Comparison of ENCODE assay signal across 1 cellular context in genomic region chr1:19894218-19894617, GRCh38.
TF ChIP-seq lines count a peak whose summit lies in the region.

No MANE protein-coding gene starts in this region.

TF ChIP-seq in SK-N-SH, 30 proteins besides CTCF, POLR2A, EP300 and RAD21 (continued from another document):
- TF ChIP-seq MEF2A (IDR thresholded peaks at IDR 0.05; ENCODE audit: borderline replicate concordance, low read depth): no peak
